ENCODE assay signal across 27 cellular contexts in genomic region chr2:72032481-72033041, GRCh38.
DNase-seq lines count a peak whose midpoint lies in the region; ATAC-seq, FAIRE-seq and TF ChIP-seq lines count a peak whose summit lies in the region.
"Had no signal": no experiment of that assay in that cellular context is flagged by ENCODE, and none has a peak within 500 bp of the region (broad histone marks: within the 10 kb centered on the region; RNA-seq: fewer than 3 reads in every experiment).

No MANE protein-coding gene starts in this region.

- TF ChIP-seq CTCF in PC-3 (conservative IDR thresholded peaks at IDR 0.05; ENCODE audit: low read depth, low read length) (no peak), bronchial epithelial cell (IDR thresholded peaks at IDR 0.05; ENCODE audit: insufficient read depth, low read length, severe bottlenecking) (no peak), lower leg skin (IDR thresholded peaks at IDR 0.05) (no peak), spleen (IDR thresholded peaks at IDR 0.05 in 8 of 11, conservative IDR thresholded peaks at IDR 0.05 in 3 of 11) (no peak), GM10266 (IDR thresholded peaks at IDR 0.05; ENCODE audit: control insufficient read depth, insufficient read depth, low read depth, missing control alignments) (no peak)

- CTCF ChIA-PET in PC-3 (lab: Charles Lee): no interaction called here

- H3K9ac ChIP-seq in PC-3 (ENCODE audit: low read length): no peak overlapping the region
- H3K9ac ChIP-seq: BLaER1 had no signal

- intact Hi-C loops in PC-3 (cut with micrococcal nuclease): no loop called here
- intact Hi-C loops in lower leg skin (cut with DNase I; ENCODE audit: low total_unique reads): no loop called here
- intact Hi-C loops in spleen (cut with DNase I; ENCODE audit: low total_unique reads): no loop called here

- no peak overlapping the region for H3K27ac ChIP-seq in PC-3 (ENCODE audit: low read length)
- no peak overlapping the region for H3K27ac ChIP-seq in spleen
- H3K27ac ChIP-seq: BLaER1, HL-60, right lobe of liver, tibial nerve had no signal

- POLR2A ChIA-PET in PC-3 (lab: Charles Lee; ENCODE audit: unreplicated experiment): no interaction called here

- H2AFZ ChIP-seq in PC-3 (ENCODE audit: low read length): no peak overlapping the region; the same call in 1 of the 2 replicates

- H3K27me3 ChIP-seq in PC-3 (ENCODE audit: low read length): no peaks in the 10 kb centered on the region
- H3K27me3 ChIP-seq in bronchial epithelial cell (ENCODE audit: control insufficient read depth, insufficient read depth, low read length): no peaks in the 10 kb centered on the region
- H3K27me3 ChIP-seq in spleen (replicated peaks in 1 of 7): no peaks in the 10 kb centered on the region
- H3K27me3 ChIP-seq: BLaER1, right lobe of liver, tibial nerve had no signal

- peak; percentile 43 for DNase-seq in PC-3
- DNase-seq in bronchial epithelial cell (ENCODE audit: low read depth): peak; percentile 78
- peak; percentile 16 to 83 for DNase-seq in lower leg skin (ENCODE audit: low spot score in 2 of 2)
- peak; percentile 67 for DNase-seq in spleen
- DNase-seq in NCI-H2029 treated with DMSO at 0.1 percent for 48 hours (lab: John Stamatoyannopoulos, UW): no peak
- DNase-seq in GM10266 (ENCODE audit: extremely low spot score): no peak
- DNase-seq: activated CD4-positive, alpha-beta T cell treated with anti-CD3 and anti-CD28 coated beads for 4 hours; activated gamma-delta T cell; activated naive CD8-positive, alpha-beta T cell treated with anti-CD3 and anti-CD28 coated beads for 36 hours; activated T-cell treated with anti-CD3 and anti-CD28 coated beads, Interleukin-2, amount 50 U/mL, for 24 hours; anterior cingulate cortex; cortex of kidney; KG1; MM.1S; NCI-H1105 treated with DMSO at 0.1 percent for 48 hours; NCI-H1930; NCI-H526; NK-92 treated with Interleukin-12 subunit alpha and Interleukin-12 subunit beta, amount 100 ng/mL, for 24 hours; Right ventricle myocardium superior; stimulated activated CD4-positive, alpha-beta T cell treated with anti-CD3 and anti-CD28 coated beads, Interleukin-4, amount 100 ng/mL, for 1 hour had no signal

- H3F3A ChIP-seq in PC-3 (ENCODE audit: low read length, unreplicated experiment): no peaks in the 10 kb centered on the region

- H3K79me2 ChIP-seq in PC-3 (ENCODE audit: low read length): no peaks in the 10 kb centered on the region

- H3K9me3 ChIP-seq in PC-3 (ENCODE audit: low read length) (no peaks in the 10 kb centered on the region), spleen (no peaks in the 10 kb centered on the region)
- H3K9me3 ChIP-seq: BLaER1, right lobe of liver, tibial nerve had no signal

- H3K4me1 ChIP-seq in PC-3 (ENCODE audit: insufficient read depth, low read length) (peaks cover 6% of the 10 kb centered on the region; the same call in 1 of the 2 replicates), spleen (no peaks in the 10 kb centered on the region)
- H3K4me1 ChIP-seq: right lobe of liver had no signal

- FAIRE-seq in bronchial epithelial cell (lab: Jason Lieb, UNC): no peak
- FAIRE-seq: frontal cortex, GM12891 had no signal

- H3K4me2 ChIP-seq in PC-3 (ENCODE audit: low read length): no peak overlapping the region
- H3K4me2 ChIP-seq: BLaER1 had no signal

- BruUV-seq in PC-3 (replicated peaks; lab: Mats Ljungman, UMichigan): no TSS peak

- 29 to 61% methylated on average over 12 to 13 of the region's 13 CpGs for WGBS in lower leg skin, 2 donors
- 78 to 90% (median 86%) methylated on average over 7 to 13 of the region's 13 CpGs for WGBS in spleen, 5 donors

- H4K20me1 ChIP-seq in PC-3 (ENCODE audit: low read length): no peaks in the 10 kb centered on the region
- H4K20me1 ChIP-seq: BLaER1 had no signal

- no peak for TF ChIP-seq POLR2A in lower leg skin (IDR thresholded peaks at IDR 0.05)
- no peak for TF ChIP-seq POLR2A in spleen (IDR thresholded peaks at IDR 0.05)

- H3K4me3 ChIP-seq in PC-3 (ENCODE audit: low read length): no peak overlapping the region
- H3K4me3 ChIP-seq in bronchial epithelial cell (ENCODE audit: low read depth, low read length): no peak overlapping the region
- H3K4me3 ChIP-seq in lower leg skin (ENCODE audit: low read depth, poor library complexity, severe bottlenecking): no peak overlapping the region
- no peak overlapping the region for H3K4me3 ChIP-seq in spleen
- H3K4me3 ChIP-seq: BLaER1, right lobe of liver, tibial nerve had no signal

- no peaks in the 10 kb centered on the region for H3K9me2 ChIP-seq in PC-3 (replicated peaks; ENCODE audit: low read length)

- no peaks in the 10 kb centered on the region for H3K36me3 ChIP-seq in PC-3 (ENCODE audit: low read depth, low read length)
- no peaks in the 10 kb centered on the region for H3K36me3 ChIP-seq in bronchial epithelial cell (ENCODE audit: control insufficient read depth, insufficient read depth, low read length)
- no peaks in the 10 kb centered on the region for H3K36me3 ChIP-seq in spleen
- H3K36me3 ChIP-seq: BLaER1, right lobe of liver, tibial nerve had no signal

- ATAC-seq in PC-3: no peak
- no peak for ATAC-seq in HG03342 (IDR thresholded peaks at IDR 0.05; ENCODE audit: unreplicated experiment)

Comparison
In these comparisons a context has a peak if more than half of its experiments do, and no peak if none do; other contexts are left out.
1. DNase-seq: peak in PC-3 (single experiment), bronchial epithelial cell (single experiment), lower leg skin (2 of 2) and spleen (single experiment); none in NCI-H2029 treated with DMSO at 0.1 percent for 48 hours (single experiment) and GM10266 (single experiment).